1 cellular context compared by ENCODE assay signal in the genomic region with DNA sequence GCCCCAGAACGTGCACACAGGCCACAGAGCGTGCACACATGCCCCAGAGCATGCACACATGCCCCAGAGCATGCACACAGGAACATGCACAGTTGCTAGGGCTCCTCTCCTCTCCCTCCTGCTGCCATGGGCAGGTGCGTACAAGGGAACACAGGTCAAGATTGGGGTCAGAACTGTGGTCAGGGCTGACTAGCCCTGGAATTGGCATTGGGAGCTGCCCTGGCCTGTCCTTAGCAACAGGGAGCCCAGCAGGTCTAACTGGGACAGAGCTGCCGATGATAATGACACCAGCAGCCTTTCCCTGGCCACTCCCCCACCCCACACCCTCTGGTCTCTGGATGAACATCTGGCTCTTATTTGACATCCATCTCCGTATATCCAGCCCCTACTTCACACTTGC.
TF ChIP-seq lines count a peak whose summit lies in the region.

No MANE protein-coding gene starts in this region.

TF ChIP-seq in WTC11, 78 proteins besides CTCF, POLR2A, EP300 and RAD21 (continued from another document):
- TF ChIP-seq, protein P1, sequence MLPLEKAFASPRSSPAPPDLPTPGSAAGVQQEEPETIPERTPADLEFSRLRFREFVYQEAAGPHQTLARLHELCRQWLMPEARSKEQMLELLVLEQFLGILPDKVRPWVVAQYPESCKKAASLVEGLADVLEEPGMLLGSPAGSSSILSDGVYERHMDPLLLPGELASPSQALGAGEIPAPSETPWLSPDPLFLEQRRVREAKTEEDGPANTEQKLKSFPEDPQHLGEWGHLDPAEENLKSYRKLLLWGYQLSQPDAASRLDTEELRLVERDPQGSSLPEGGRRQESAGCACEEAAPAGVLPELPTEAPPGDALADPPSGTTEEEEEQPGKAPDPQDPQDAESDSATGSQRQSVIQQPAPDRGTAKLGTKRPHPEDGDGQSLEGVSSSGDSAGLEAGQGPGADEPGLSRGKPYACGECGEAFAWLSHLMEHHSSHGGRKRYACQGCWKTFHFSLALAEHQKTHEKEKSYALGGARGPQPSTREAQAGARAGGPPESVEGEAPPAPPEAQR (CRISPR knock-in tag; IDR thresholded peaks at IDR 0.05), result no peak
- TF ChIP-seq TEAD1 (CRISPR knock-in tag; IDR thresholded peaks at IDR 0.05) (no peak), TEAD4 (CRISPR knock-in tag; IDR thresholded peaks at IDR 0.05) (no peak), HMGA2 (CRISPR knock-in tag; IDR thresholded peaks at IDR 0.05) (no peak), GABPB1 (CRISPR knock-in tag; IDR thresholded peaks at IDR 0.05) (no peak), ZBTB21 (CRISPR knock-in tag; IDR thresholded peaks at IDR 0.05; ENCODE audit: borderline replicate concordance) (no peak), NR1H2 (CRISPR knock-in tag; IDR thresholded peaks at IDR 0.05) (no peak), SOX15 (CRISPR knock-in tag; IDR thresholded peaks at IDR 0.05) (no peak), ETV6 (CRISPR knock-in tag; IDR thresholded peaks at IDR 0.05) (no peak)
- TF ChIP-seq, protein P2, sequence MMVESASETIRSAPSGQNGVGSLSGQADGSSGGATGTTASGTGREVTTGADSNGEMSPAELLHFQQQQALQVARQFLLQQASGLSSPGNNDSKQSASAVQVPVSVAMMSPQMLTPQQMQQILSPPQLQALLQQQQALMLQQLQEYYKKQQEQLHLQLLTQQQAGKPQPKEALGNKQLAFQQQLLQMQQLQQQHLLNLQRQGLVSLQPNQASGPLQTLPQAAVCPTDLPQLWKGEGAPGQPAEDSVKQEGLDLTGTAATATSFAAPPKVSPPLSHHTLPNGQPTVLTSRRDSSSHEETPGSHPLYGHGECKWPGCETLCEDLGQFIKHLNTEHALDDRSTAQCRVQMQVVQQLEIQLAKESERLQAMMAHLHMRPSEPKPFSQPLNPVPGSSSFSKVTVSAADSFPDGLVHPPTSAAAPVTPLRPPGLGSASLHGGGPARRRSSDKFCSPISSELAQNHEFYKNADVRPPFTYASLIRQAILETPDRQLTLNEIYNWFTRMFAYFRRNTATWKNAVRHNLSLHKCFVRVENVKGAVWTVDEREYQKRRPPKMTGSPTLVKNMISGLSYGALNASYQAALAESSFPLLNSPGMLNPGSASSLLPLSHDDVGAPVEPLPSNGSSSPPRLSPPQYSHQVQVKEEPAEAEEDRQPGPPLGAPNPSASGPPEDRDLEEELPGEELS (CRISPR knock-in tag; IDR thresholded peaks at IDR 0.05), result no peak
- TF ChIP-seq, protein P3, sequence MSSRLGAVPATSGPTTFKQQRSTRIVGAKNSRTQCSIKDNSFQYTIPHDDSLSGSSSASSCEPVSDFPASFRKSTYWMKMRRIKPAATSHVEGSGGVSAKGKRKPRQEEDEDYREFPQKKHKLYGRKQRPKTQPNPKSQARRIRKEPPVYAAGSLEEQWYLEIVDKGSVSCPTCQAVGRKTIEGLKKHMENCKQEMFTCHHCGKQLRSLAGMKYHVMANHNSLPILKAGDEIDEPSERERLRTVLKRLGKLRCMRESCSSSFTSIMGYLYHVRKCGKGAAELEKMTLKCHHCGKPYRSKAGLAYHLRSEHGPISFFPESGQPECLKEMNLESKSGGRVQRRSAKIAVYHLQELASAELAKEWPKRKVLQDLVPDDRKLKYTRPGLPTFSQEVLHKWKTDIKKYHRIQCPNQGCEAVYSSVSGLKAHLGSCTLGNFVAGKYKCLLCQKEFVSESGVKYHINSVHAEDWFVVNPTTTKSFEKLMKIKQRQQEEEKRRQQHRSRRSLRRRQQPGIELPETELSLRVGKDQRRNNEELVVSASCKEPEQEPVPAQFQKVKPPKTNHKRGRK (CRISPR knock-in tag; IDR thresholded peaks at IDR 0.05; ENCODE audit: borderline replicate concordance), result no peak
